In the genomic region with DNA sequence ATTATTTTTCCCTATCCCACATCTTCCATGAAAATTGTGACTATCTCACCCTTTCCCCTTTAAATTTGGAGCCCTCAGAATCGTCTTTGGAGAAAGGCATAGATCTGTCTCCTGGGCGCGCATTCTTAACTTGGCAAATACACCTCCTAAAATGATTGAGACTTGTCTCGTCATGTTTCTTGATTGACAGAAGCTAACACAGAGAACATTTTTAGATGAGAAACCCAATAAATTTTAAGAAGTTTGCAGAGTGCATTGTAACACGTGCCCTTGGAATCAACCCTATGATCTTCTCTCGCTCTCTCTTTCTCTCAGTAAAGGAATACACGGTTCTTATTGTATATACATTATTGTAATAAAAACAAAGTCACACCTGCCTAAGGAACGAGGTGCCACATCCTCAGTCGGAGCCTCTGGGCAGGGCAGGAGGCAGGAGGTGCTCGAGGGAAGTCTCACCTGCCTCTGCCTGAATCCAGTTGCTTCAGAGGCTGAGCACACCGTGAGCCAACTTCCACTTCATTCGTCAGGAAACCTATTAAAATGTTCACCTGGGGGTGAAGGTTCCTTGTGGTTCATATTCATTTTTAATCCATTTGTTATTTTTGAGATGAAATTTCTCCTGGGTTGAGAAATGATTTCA, we compare ENCODE assay signal across 26 cellular contexts.
"Had no signal": no experiment of that assay in that cellular context is flagged by ENCODE, and none has a peak within 500 bp of the region (broad histone marks: within the 10 kb centered on the region; RNA-seq: fewer than 3 reads in every experiment).

No MANE protein-coding gene starts in this region.

- H3K4me1 ChIP-seq: gastroesophageal sphincter, left lung, lower lobe of right lung had no signal

- H3K36me3 ChIP-seq: brain microvascular endothelial cell, gastroesophageal sphincter, left lung, lower lobe of right lung, vagina had no signal

- H3K4me1 Mint-ChIP-seq: activated naive CD4-positive, alpha-beta T cell treated with anti-CD3 and anti-CD28 coated beads, Interleukin-2, amount 10 ng/mL, durations not matched to agents 7 days and 5 days; activated naive CD8-positive, alpha-beta T cell treated with anti-CD3 and anti-CD28 coated beads, Interleukin-2, amount 10 ng/mL, durations not matched to agents 7 days and 5 days had no signal

- DNase-seq: activated CD4-positive, alpha-beta T cell treated with anti-CD3 and anti-CD28 coated beads for 4 hours; activated CD4-positive, alpha-beta T cell treated with anti-CD3 and anti-CD28 coated beads, Interleukin-2, amount 50 U/mL, for 48 hours; activated CD4-positive, CD25-positive, alpha-beta regulatory T cell; activated CD8-positive, alpha-beta memory T cell treated with anti-CD3 and anti-CD28 coated beads, Interleukin-2, amount 50 U/mL, for 4 hours; activated gamma-delta T cell; activated naive CD4-positive, alpha-beta T cell treated with anti-CD3 and anti-CD28 coated beads, Interleukin-2, amount 10 ng/mL, durations not matched to agents 7 days and 5 days; activated naive CD8-positive, alpha-beta T cell treated with anti-CD3 and anti-CD28 coated beads, Interleukin-2, amount 10 ng/mL, durations not matched to agents 7 days and 5 days; activated T-cell treated with anti-CD3 and anti-CD28 coated beads, Interleukin-2, amount 50 U/mL, for 1 hour; amniotic stem cell; brain microvascular endothelial cell; caudate nucleus; cortex of kidney; effector memory CD8-positive, alpha-beta T cell; head of caudate nucleus; hypothalamus; lower lobe of right lung; mucosa of descending colon; right cardiac atrium; stimulated activated CD4-positive, alpha-beta T cell treated with anti-CD3 and anti-CD28 coated beads, Interleukin-2, amount 100 ng/mL, for 48 hours; stimulated activated naive CD8-positive, alpha-beta T cell treated with anti-CD3 and anti-CD28 coated beads, Interleukin-15, Interleukin-2, amounts not matched to agents 100 U/mL and 50 U/mL, for 24 hours; T-helper 1 cell had no signal

- H3K9me3 ChIP-seq: left lung, lower lobe of right lung, mucosa of descending colon, vagina had no signal

- ATAC-seq: effector memory CD8-positive, alpha-beta T cell; gastroesophageal sphincter; left lung; lower lobe of right lung; mucosa of descending colon; stimulated activated naive CD8-positive, alpha-beta T cell treated with anti-CD3 and anti-CD28 coated beads, Interleukin-15, Interleukin-2, amounts not matched to agents 100 U/mL and 50 U/mL, for 24 hours had no signal

- H3K36me3 Mint-ChIP-seq: activated naive CD4-positive, alpha-beta T cell treated with anti-CD3 and anti-CD28 coated beads, Interleukin-2, amount 10 ng/mL, durations not matched to agents 7 days and 5 days; activated naive CD8-positive, alpha-beta T cell treated with anti-CD3 and anti-CD28 coated beads, Interleukin-2, amount 10 ng/mL, durations not matched to agents 7 days and 5 days; type B pancreatic cell had no signal

- H3K27ac ChIP-seq: brain microvascular endothelial cell, gastroesophageal sphincter, left lung, lower lobe of right lung, vagina had no signal

- H3K9me3 Mint-ChIP-seq: activated naive CD4-positive, alpha-beta T cell treated with anti-CD3 and anti-CD28 coated beads, Interleukin-2, amount 10 ng/mL, durations not matched to agents 7 days and 5 days; activated naive CD8-positive, alpha-beta T cell treated with anti-CD3 and anti-CD28 coated beads, Interleukin-2, amount 10 ng/mL, durations not matched to agents 7 days and 5 days; effector memory CD8-positive, alpha-beta T cell; T-helper 2 cell treated with Interferon-gamma antibody and Interleukin-4, amounts not matched to agents 5 μg/mL and 100 μg/mL, for 36 hours; type B pancreatic cell had no signal

- H3K27me3 ChIP-seq: brain microvascular endothelial cell, gastroesophageal sphincter, left lung, vagina had no signal

- H3K4me3 Mint-ChIP-seq: activated naive CD4-positive, alpha-beta T cell treated with anti-CD3 and anti-CD28 coated beads, Interleukin-2, amount 10 ng/mL, durations not matched to agents 7 days and 5 days; activated naive CD8-positive, alpha-beta T cell treated with anti-CD3 and anti-CD28 coated beads, Interleukin-2, amount 10 ng/mL, durations not matched to agents 7 days and 5 days; effector memory CD8-positive, alpha-beta T cell; T-helper 2 cell treated with Interferon-gamma antibody and Interleukin-4, amounts not matched to agents 5 μg/mL and 100 μg/mL, for 36 hours had no signal

- H3K4me3 ChIP-seq: gastroesophageal sphincter, left lung, lower lobe of right lung, mucosa of descending colon, vagina had no signal

- H3K27me3 Mint-ChIP-seq: activated naive CD4-positive, alpha-beta T cell treated with anti-CD3 and anti-CD28 coated beads, Interleukin-2, amount 10 ng/mL, durations not matched to agents 7 days and 5 days; activated naive CD8-positive, alpha-beta T cell treated with anti-CD3 and anti-CD28 coated beads, Interleukin-2, amount 10 ng/mL, durations not matched to agents 7 days and 5 days had no signal

- H3K27ac Mint-ChIP-seq: activated naive CD4-positive, alpha-beta T cell treated with anti-CD3 and anti-CD28 coated beads, Interleukin-2, amount 10 ng/mL, durations not matched to agents 7 days and 5 days; activated naive CD8-positive, alpha-beta T cell treated with anti-CD3 and anti-CD28 coated beads, Interleukin-2, amount 10 ng/mL, durations not matched to agents 7 days and 5 days; T-helper 2 cell treated with Interferon-gamma antibody and Interleukin-4, amounts not matched to agents 5 μg/mL and 100 μg/mL, for 36 hours; type B pancreatic cell had no signal
